9 cellular contexts compared by ENCODE assay signal in genomic region chr3:66392966-66393485, GRCh38.
DNase-seq lines count a peak whose midpoint lies in the region; ATAC-seq and TF ChIP-seq lines count a peak whose summit lies in the region.
"Had no signal": no experiment of that assay in that cellular context is flagged by ENCODE, and none has a peak within 500 bp of the region (broad histone marks: within the 10 kb centered on the region; RNA-seq: fewer than 3 reads in every experiment).

No MANE protein-coding gene starts in this region.

- no peaks in the 10 kb centered on the region for H3K27me3 Mint-ChIP-seq in H9 (ENCODE audit: low read depth)

- H3K23ac ChIP-seq in H9 (ENCODE audit: insufficient read length, low read depth, low read length) = no peak overlapping the region

- no peak overlapping the region for H3T11ph ChIP-seq in H9 (ENCODE audit: low read length)

- H2AK5ac ChIP-seq in H9 (ENCODE audit: insufficient read length, low read length) = no peak overlapping the region

- H2BK12ac ChIP-seq in H9 (ENCODE audit: insufficient read length, low read depth, low read length) = no peak overlapping the region

- H2BK5ac ChIP-seq in H9 (ENCODE audit: insufficient read length, low read length) = no peak overlapping the region

- no peak overlapping the region for H2AFZ ChIP-seq in H9 (ENCODE audit: low read length)

- peak overlapping the region in 5 of 10 experiments; percentile 6 to 34 (median 25); a peak in 6 of 20 replicates for H3K4me3 ChIP-seq in BLaER1 treated with 17β-estradiol and CSF1 and Interleukin-3, amounts not matched to agents 10 nM and 100 nM
- no peak overlapping the region for H3K4me3 ChIP-seq in colonic mucosa
- no peak overlapping the region for H3K4me3 ChIP-seq in psoas muscle

- H3K4me1 Mint-ChIP-seq in H9 = peaks cover 7 to 13% of the 10 kb centered on the region in 2 experiments

- H3K79me2 ChIP-seq in H9 (ENCODE audit: insufficient read depth, low read length) = no peaks in the 10 kb centered on the region

- no peak overlapping the region for H3K56ac ChIP-seq in H9 (ENCODE audit: insufficient read length, low read depth, low read length)

- DNase-seq in H9 (no peak), colonic mucosa (no peak), psoas muscle (peak in 1 of 2 donors; percentile 9), NCI-H82 (lab: John Stamatoyannopoulos, UW) (no peak), cerebellar nuclear complex (lab: John Stamatoyannopoulos, UW) (no peak), GOT3 (lab: John Stamatoyannopoulos, UW) (no peak), NCI-H1092 treated with DMSO at 0.1 percent for 48 hours (lab: John Stamatoyannopoulos, UW) (no peak)
- DNase-seq: NCI-H510A had no signal

- ATAC-seq in psoas muscle = no peak

- TF ChIP-seq CTCF in H9 (conservative IDR thresholded peaks at IDR 0.05) (no peak), colonic mucosa (IDR thresholded peaks at IDR 0.05) (no peak), psoas muscle (IDR thresholded peaks at IDR 0.05) (no peak)

- no peak overlapping the region for H3K18ac ChIP-seq in H9 (ENCODE audit: insufficient read length, low read depth, low read length)

- H3K36me3 ChIP-seq in BLaER1 treated with 17β-estradiol and CSF1 and Interleukin-3, amounts not matched to agents 10 nM and 100 nM = peaks cover 6 to 78% (median 61%) of the 10 kb centered on the region in 11 experiments
- H3K36me3 ChIP-seq in colonic mucosa (peaks cover 8% of the 10 kb centered on the region), psoas muscle (ENCODE audit: insufficient read depth in 1 of 2, low read depth in 1 of 2) (peaks cover 3 to 74% of the 10 kb centered on the region in 2 donors)

- H3K27ac ChIP-seq in BLaER1 treated with 17β-estradiol and CSF1 and Interleukin-3, amounts not matched to agents 10 nM and 100 nM = peak overlapping the region in 8 of 11 experiments; percentile 0 to 72 (median 47); a peak in 13 of 22 replicates
- H3K27ac ChIP-seq in H9 (ENCODE audit: insufficient read length, low read depth, low read length) = no peak overlapping the region
- H3K27ac ChIP-seq in colonic mucosa = peak overlapping the region; percentile 15
- H3K27ac ChIP-seq in psoas muscle = peak overlapping the region; percentile 56

- H3K27me3 ChIP-seq in BLaER1 treated with 17β-estradiol and CSF1 and Interleukin-3, amounts not matched to agents 10 nM and 100 nM = no peaks in the 10 kb centered on the region
- H3K27me3 ChIP-seq in H9 (ENCODE audit: insufficient read depth, low read length) (no peaks in the 10 kb centered on the region), colonic mucosa (no peaks in the 10 kb centered on the region), psoas muscle (ENCODE audit: insufficient read depth in 3 of 3, low read length in 2 of 3) (no peaks in the 10 kb centered on the region)

- no peaks in the 10 kb centered on the region for H3K79me1 ChIP-seq in H9 (ENCODE audit: insufficient read depth, low read depth, low read length, poor library complexity, severe bottlenecking)

- H3K4ac ChIP-seq in H9 (ENCODE audit: low read depth, low read length) = no peak overlapping the region

- no peak overlapping the region for H4K5ac ChIP-seq in H9 (ENCODE audit: insufficient read length, low read depth, low read length)

- peaks cover 0 to 58% (median 34%) of the 10 kb centered on the region in 11 experiments; a peak in 17 of 22 replicates for H4K20me1 ChIP-seq in BLaER1 treated with 17β-estradiol and CSF1 and Interleukin-3, amounts not matched to agents 10 nM and 100 nM
- H4K20me1 ChIP-seq in H9 (ENCODE audit: control insufficient read depth, insufficient read depth, insufficient read length) = no peaks in the 10 kb centered on the region

- no peaks in the 10 kb centered on the region for H3K9me3 Mint-ChIP-seq in H9

- H4K8ac ChIP-seq in H9 (replicated peaks; ENCODE audit: insufficient read length, low read depth, low read length) = peak overlapping the region; percentile 24

- no peak overlapping the region for H2BK15ac ChIP-seq in H9 (ENCODE audit: low read depth, low read length)

- peak overlapping the region in 2 of 3 experiments; percentile 73 to 75; a peak in 3 of 7 replicates for H3K27ac Mint-ChIP-seq in H9

- H3K9me3 ChIP-seq in BLaER1 treated with 17β-estradiol and CSF1 and Interleukin-3, amounts not matched to agents 10 nM and 100 nM (replicated peaks in 1 of 11) = 0 out of 22 replicates have a peak, but pooled peaks cover 0 to 4% (median 0%) of the 10 kb centered on the region in 11 experiments
- H3K9me3 ChIP-seq in H9 (ENCODE audit: control insufficient read depth, low read depth, low read length) (no peaks in the 10 kb centered on the region), colonic mucosa (no peaks in the 10 kb centered on the region), psoas muscle (no peaks in the 10 kb centered on the region)

- H3K4me3 Mint-ChIP-seq in H9 = no peak overlapping the region

- H3K4me1 ChIP-seq in BLaER1 treated with 17β-estradiol and CSF1 and Interleukin-3, amounts not matched to agents 10 nM and 100 nM = peaks cover 25 to 97% (median 82%) of the 10 kb centered on the region in 10 experiments
- H3K4me1 ChIP-seq in H9 (ENCODE audit: insufficient read depth, low read length) (no peaks in the 10 kb centered on the region), colonic mucosa (no peaks in the 10 kb centered on the region), psoas muscle (peaks cover 25% of the 10 kb centered on the region)

- no peak overlapping the region for H2BK20ac ChIP-seq in H9 (ENCODE audit: low read depth, low read length, poor library complexity, severe bottlenecking)

- peak overlapping the region in 7 of 11 experiments; percentile 25 to 63 (median 56); a peak in 13 of 22 replicates for H3K9ac ChIP-seq in BLaER1 treated with 17β-estradiol and CSF1 and Interleukin-3, amounts not matched to agents 10 nM and 100 nM
- H3K9ac ChIP-seq in H9 (ENCODE audit: extremely low read depth, insufficient read length, low read length) = no peak overlapping the region
- H3K9ac ChIP-seq in colonic mucosa (ENCODE audit: low read depth in 2 of 2, low read length in 2 of 2) = no peak overlapping the region

- WGBS in H9 (ENCODE audit: extremely low coverage, insufficient read length, low lambda C conversion rate) = no CpG with 5 or more reads among the region's 5 CpGs
- WGBS in psoas muscle, 3 donors = 63 to 72% (median 71%) methylated on average over 5 of the region's 5 CpGs

- H4K91ac ChIP-seq in H9 (ENCODE audit: insufficient read length, low read depth, low read length) = no peak overlapping the region

- intact Hi-C loops in colonic mucosa (cut with DNase I) (no loop called here), psoas muscle (cut with DNase I) (no loop called here)

- no peak overlapping the region for H2BK120ac ChIP-seq in H9 (ENCODE audit: low read depth, low read length, poor library complexity, severe bottlenecking)

- H3K4me2 ChIP-seq in BLaER1 treated with 17β-estradiol and CSF1 and Interleukin-3, amounts not matched to agents 10 nM and 100 nM = peak overlapping the region; percentile 56 to 97 (median 85)
- H3K4me2 ChIP-seq in H9 (ENCODE audit: insufficient read depth, insufficient read length, low read length) = no peak overlapping the region

- peaks cover 61 to 89% (median 88%) of the 10 kb centered on the region in 3 experiments for H3K36me3 Mint-ChIP-seq in H9 (ENCODE audit: insufficient read depth in 1 of 3, low read depth in 3 of 3)

- H3K14ac ChIP-seq in H9 (ENCODE audit: insufficient read depth, low read length) = no peak overlapping the region

- no peaks in the 10 kb centered on the region for H3K23me2 ChIP-seq in H9 (ENCODE audit: insufficient read length, low read depth, low read length, poor library complexity, severe bottlenecking)

Comparison
In these comparisons a context has a peak if more than half of its experiments do, and no peak if none do; other contexts are left out.
1. H3K9ac ChIP-seq: peak in BLaER1 treated with 17β-estradiol and CSF1 and Interleukin-3, amounts not matched to agents 10 nM and 100 nM (7 of 11); none in H9 (single experiment) and colonic mucosa (0 of 2).